ENCODE assay signal across 15 cellular contexts in the genomic region with DNA sequence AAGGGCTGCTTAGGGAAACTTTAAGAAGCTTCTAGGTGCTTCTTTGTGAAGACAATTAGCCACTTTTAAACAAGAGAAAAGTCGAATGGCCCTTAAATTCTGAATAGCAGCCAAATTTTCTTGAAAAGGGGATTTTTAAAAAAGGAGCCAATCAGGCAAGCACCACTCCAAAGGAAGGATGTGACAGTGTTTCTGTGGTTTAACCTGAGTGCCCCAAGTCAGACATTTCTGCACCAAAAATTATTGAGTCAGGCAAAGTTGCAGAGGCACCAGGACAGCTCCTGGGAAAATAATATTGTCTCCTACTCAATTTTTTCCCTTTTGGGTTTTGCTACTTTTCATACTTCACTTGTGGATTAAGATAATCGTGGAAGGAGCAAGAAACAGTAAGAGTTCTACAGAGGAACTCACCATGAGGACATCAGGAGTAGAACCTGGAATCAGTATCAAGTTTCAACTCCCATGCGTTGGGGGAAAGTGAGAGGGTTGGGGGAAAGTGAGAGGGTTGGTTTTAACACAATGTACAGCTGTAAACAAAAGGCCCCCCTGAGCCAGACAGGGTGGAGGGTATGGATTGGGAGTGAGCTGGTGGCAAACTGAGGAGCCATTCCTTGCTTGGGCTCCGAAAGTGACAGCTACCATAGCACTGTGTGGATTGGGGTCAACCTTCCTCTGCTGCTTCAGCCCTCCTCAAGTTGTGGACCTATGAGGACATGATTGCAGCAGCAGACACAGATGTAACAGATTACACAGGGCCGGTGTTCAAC.
DNase-seq lines count a peak whose midpoint lies in the region; ATAC-seq and FAIRE-seq lines count a peak whose summit lies in the region.
"Had no signal": no experiment of that assay in that cellular context is flagged by ENCODE, and none has a peak within 500 bp of the region (broad histone marks: within the 10 kb centered on the region; RNA-seq: fewer than 3 reads in every experiment).

No MANE protein-coding gene starts in this region.

- no peak overlapping the region for H3K4me3 ChIP-seq in CD8-positive, alpha-beta memory T cell (ENCODE audit: low read length)
- H3K4me3 ChIP-seq: body of pancreas, smooth muscle cell, testis had no signal

- no peak overlapping the region for H3K27ac ChIP-seq in CD8-positive, alpha-beta memory T cell (ENCODE audit: low read depth, low read length)
- H3K27ac ChIP-seq: body of pancreas, testis had no signal

- POLR2A ChIA-PET in CD8-positive, alpha-beta memory T cell (lab: Charles Lee) = no interaction called here

- peaks cover 0 to 8% (median 8%) of the 10 kb centered on the region in 3 donors for H3K36me3 Mint-ChIP-seq in CD8-positive, alpha-beta memory T cell
- peaks cover 30% of the 10 kb centered on the region for H3K36me3 Mint-ChIP-seq in T-helper 2 cell treated with Interferon-gamma antibody and Interleukin-4, amounts not matched to agents 5 μg/mL and 100 μg/mL, for 36 hours (ENCODE audit: low read depth)
- no peaks in the 10 kb centered on the region for H3K36me3 Mint-ChIP-seq in memory B cell

- H3K4me1 ChIP-seq in CD8-positive, alpha-beta memory T cell (ENCODE audit: insufficient read depth, low read length) = peaks cover 35% of the 10 kb centered on the region
- H3K4me1 ChIP-seq: body of pancreas, testis had no signal

- H3K27me3 Mint-ChIP-seq in CD8-positive, alpha-beta memory T cell = no peaks in the 10 kb centered on the region
- no peaks in the 10 kb centered on the region for H3K27me3 Mint-ChIP-seq in T-helper 2 cell treated with Interferon-gamma antibody and Interleukin-4, amounts not matched to agents 5 μg/mL and 100 μg/mL, for 36 hours (ENCODE audit: low read depth)
- H3K27me3 Mint-ChIP-seq in memory B cell = no peaks in the 10 kb centered on the region

- H3K27ac Mint-ChIP-seq in CD8-positive, alpha-beta memory T cell = peak overlapping the region; percentile 44 to 94 (median 78)
- no peak overlapping the region for H3K27ac Mint-ChIP-seq in T-helper 2 cell treated with Interferon-gamma antibody and Interleukin-4, amounts not matched to agents 5 μg/mL and 100 μg/mL, for 36 hours
- H3K27ac Mint-ChIP-seq in memory B cell = peak overlapping the region; percentile 35
- H3K27ac Mint-ChIP-seq: endodermal cell had no signal

- peak; percentile 41 for ATAC-seq in memory B cell (ENCODE audit: low read depth)
- ATAC-seq: body of pancreas had no signal

- H3K4me1 Mint-ChIP-seq in CD8-positive, alpha-beta memory T cell = peaks cover 41 to 55% (median 53%) of the 10 kb centered on the region in 3 donors
- peaks cover 27% of the 10 kb centered on the region for H3K4me1 Mint-ChIP-seq in T-helper 2 cell treated with Interferon-gamma antibody and Interleukin-4, amounts not matched to agents 5 μg/mL and 100 μg/mL, for 36 hours (ENCODE audit: low read depth)
- peaks cover 44% of the 10 kb centered on the region for H3K4me1 Mint-ChIP-seq in memory B cell
- H3K4me1 Mint-ChIP-seq: endodermal cell had no signal

- H3K36me3 ChIP-seq in CD8-positive, alpha-beta memory T cell (ENCODE audit: insufficient read depth, low read length) = no peaks in the 10 kb centered on the region

- H3K4me3 Mint-ChIP-seq in CD8-positive, alpha-beta memory T cell = peak overlapping the region in 6 of 7 donors; percentile 0 to 54 (median 26)
- peak overlapping the region; percentile 55 for H3K4me3 Mint-ChIP-seq in T-helper 2 cell treated with Interferon-gamma antibody and Interleukin-4, amounts not matched to agents 5 μg/mL and 100 μg/mL, for 36 hours
- peak overlapping the region; percentile 53 for H3K4me3 Mint-ChIP-seq in memory B cell
- H3K4me3 Mint-ChIP-seq: endodermal cell had no signal

- CTCF ChIA-PET in CD8-positive, alpha-beta memory T cell (lab: Charles Lee) = interaction anchor here (0.9 kb wide), 1 partner anchor 125 kb away, joined by 3 read pairs; no protein-coding TSS in a partner anchor

- peak in 2 of 5 donors; percentile 35 to 64 for DNase-seq in CD8-positive, alpha-beta memory T cell
- DNase-seq in GM18507 (ENCODE audit: extremely low spot score, insufficient read length, low read depth) (no peak), memory B cell (ENCODE audit: low spot score in 2 of 2) (no peak), EL (no peak), C1 segment of cervical spinal cord (lab: John Stamatoyannopoulos, UW) (no peak), foreskin melanocyte (no peak), NCI-H1694 (lab: John Stamatoyannopoulos, UW) (no peak)
- DNase-seq in T-helper 2 cell treated with Interferon-gamma antibody and Interleukin-4, amounts not matched to agents 5 μg/mL and 100 μg/mL, for 36 hours (ENCODE audit: low spot score) = no peak
- DNase-seq: body of pancreas, endodermal cell, NCI-H187, NCI-H774, testis had no signal

- peak; percentile 85 for FAIRE-seq in GM18507 (lab: Jason Lieb, UNC)
- FAIRE-seq: frontal cortex had no signal

- H3K27me3 ChIP-seq in CD8-positive, alpha-beta memory T cell (ENCODE audit: insufficient read depth, low read length, poor library complexity, severe bottlenecking) = no peaks in the 10 kb centered on the region
- H3K27me3 ChIP-seq: body of pancreas, testis had no signal

- H3K9me3 ChIP-seq in CD8-positive, alpha-beta memory T cell (ENCODE audit: low read length) = no peaks in the 10 kb centered on the region
- H3K9me3 ChIP-seq: body of pancreas, testis had no signal

- no peaks in the 10 kb centered on the region for H3K9me3 Mint-ChIP-seq in CD8-positive, alpha-beta memory T cell
- H3K9me3 Mint-ChIP-seq in T-helper 2 cell treated with Interferon-gamma antibody and Interleukin-4, amounts not matched to agents 5 μg/mL and 100 μg/mL, for 36 hours = no peaks in the 10 kb centered on the region
- H3K9me3 Mint-ChIP-seq in memory B cell = no peaks in the 10 kb centered on the region
- H3K9me3 Mint-ChIP-seq: endodermal cell had no signal
